In the genomic region with DNA sequence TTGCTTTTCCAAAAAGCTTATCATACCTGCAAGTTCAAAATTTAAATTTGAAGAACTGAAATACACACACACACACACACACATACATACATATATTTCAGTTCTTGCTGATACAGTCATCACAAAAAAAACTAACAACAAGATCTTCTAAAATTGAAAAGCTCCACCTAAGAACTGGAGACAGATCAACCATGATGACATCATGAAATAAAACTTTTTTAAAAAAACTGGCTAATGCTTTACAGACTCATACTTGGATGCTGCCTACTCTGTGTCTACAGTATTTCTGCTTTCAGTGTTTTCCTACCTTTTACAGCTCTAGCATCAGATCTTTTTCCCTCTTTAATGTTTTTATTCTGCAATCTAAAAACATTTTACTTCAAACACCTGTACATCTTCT, we compare ENCODE assay signal across 23 cellular contexts.
"Had no signal": no experiment of that assay in that cellular context is flagged by ENCODE, and none has a peak within 500 bp of the region (broad histone marks: within the 10 kb centered on the region; RNA-seq: fewer than 3 reads in every experiment).

No MANE protein-coding gene starts in this region.

- H3K9me3 ChIP-seq: MG63, SJSA1 had no signal

- H3K36me3 ChIP-seq: MG63, SJSA1 had no signal

- H3K27me3 ChIP-seq: MG63, SJSA1 had no signal

- H3K27ac ChIP-seq: HL-60, SJSA1, SK-N-MC had no signal

- DNase-seq: Karpas-422, KG1, MG63, NCI-H1092, NCI-H1105 treated with DMSO at 0.1 percent for 48 hours, NCI-H1417 treated with DMSO at 0.1 percent for 48 hours, NCI-H146, NCI-H1694 treated with DMSO at 0.1 percent for 48 hours, NCI-H1930, NCI-H2081, NCI-H2107, NCI-H226, NCI-H446, NCI-H510A, NCI-H524 treated with DMSO at 0.1 percent for 48 hours, NCI-H69, NCI-H774, Right ventricle myocardium superior, RPMI8226, SIG-M5 had no signal

- H3K4me1 ChIP-seq: SJSA1 had no signal

- H3K4me3 ChIP-seq: MG63, SJSA1, SK-N-MC had no signal
